Comparison of ENCODE assay signal across 20 cellular contexts in genomic region chr4:184470785-184471110, GRCh38. TPM values are rescaled to one million over a fixed set of nuclear protein-coding genes. Genes with fewer than 3 reads are reported as not detected.
DNase-seq lines count a peak whose midpoint lies in the region; ATAC-seq, FAIRE-seq and TF ChIP-seq lines count a peak whose summit lies in the region.
"Had no signal": no experiment of that assay in that cellular context is flagged by ENCODE, and none has a peak within 500 bp of the region (broad histone marks: within the 10 kb centered on the region; RNA-seq: fewer than 3 reads in every experiment).

No MANE protein-coding gene starts in this region.

- no peak overlapping the region for H3K4me3 ChIP-seq in BLaER1
- H3K4me3 ChIP-seq in GM12865 (ENCODE audit: low read depth, low read length): peak overlapping the region; percentile 83
- no peak overlapping the region for H3K4me3 ChIP-seq in mesenchymal stem cell (ENCODE audit: insufficient read depth in 1 of 2, low read depth in 1 of 2, low read length in 2 of 2)
- H3K4me3 ChIP-seq in vagina: no peak overlapping the region
- H3K4me3 ChIP-seq: stomach had no signal

- no peak overlapping the region for H2BK5ac ChIP-seq in mesenchymal stem cell (ENCODE audit: low read depth, low read length, poor library complexity, severe bottlenecking)

- H3K4me2 ChIP-seq in BLaER1 (peak overlapping the region; percentile 17; the same call in 1 of the 2 replicates), mesenchymal stem cell (ENCODE audit: low read length, poor library complexity, severe bottlenecking) (no peak overlapping the region)

- H3K27me3 ChIP-seq in BLaER1 (no peaks in the 10 kb centered on the region), mesenchymal stem cell (ENCODE audit: control insufficient read depth in 1 of 2, insufficient read depth in 1 of 2, low read length in 2 of 2) (no peaks in the 10 kb centered on the region), vagina (no peaks in the 10 kb centered on the region)
- H3K27me3 ChIP-seq: brain microvascular endothelial cell, stomach had no signal

- H3K36me3 Mint-ChIP-seq in activated T-helper 17 cell treated with anti-CD3 and anti-CD28 coated beads, Interleukin-2, amount 50 U/mL, for 72 hours (ENCODE audit: low read depth): peaks cover 62% of the 10 kb centered on the region

- WGBS in mesenchymal stem cell: no CpG with 5 or more reads among the region's 2 CpGs

- no peak for TF ChIP-seq POLR2A in vagina (IDR thresholded peaks at IDR 0.05)

- H3K9ac ChIP-seq in BLaER1 (no peak overlapping the region), mesenchymal stem cell (ENCODE audit: low read length) (peak overlapping the region; percentile 100)

- no peak overlapping the region for H2BK15ac ChIP-seq in mesenchymal stem cell (ENCODE audit: low read depth, poor library complexity, severe bottlenecking)

- no peak overlapping the region for H3K27ac ChIP-seq in BLaER1
- H3K27ac ChIP-seq in mesenchymal stem cell (ENCODE audit: low read length, poor library complexity, severe bottlenecking): no peak overlapping the region
- H3K27ac ChIP-seq in vagina: no peak overlapping the region
- H3K27ac ChIP-seq: brain microvascular endothelial cell had no signal

- no peak overlapping the region for H2BK12ac ChIP-seq in mesenchymal stem cell (ENCODE audit: low read length in 2 of 2)

- no peak overlapping the region for H3K4ac ChIP-seq in mesenchymal stem cell (ENCODE audit: low read depth in 1 of 2, low read length in 2 of 2)

- no peak overlapping the region for H3K14ac ChIP-seq in mesenchymal stem cell (ENCODE audit: low read length in 2 of 2)

- H3K4me1 Mint-ChIP-seq in activated T-helper 17 cell treated with anti-CD3 and anti-CD28 coated beads, Interleukin-2, amount 50 U/mL, for 72 hours: peaks cover 29% of the 10 kb centered on the region

- H3K18ac ChIP-seq in mesenchymal stem cell (ENCODE audit: low read depth in 1 of 2, low read length in 2 of 2): no peak overlapping the region

- no peak overlapping the region for H4K91ac ChIP-seq in mesenchymal stem cell (ENCODE audit: low read length)

- H3K4me1 ChIP-seq in BLaER1 (peaks cover 49% of the 10 kb centered on the region), mesenchymal stem cell (ENCODE audit: control insufficient read depth, insufficient read depth, low read depth, low read length) (peaks cover 3% of the 10 kb centered on the region), vagina (peaks cover 39% of the 10 kb centered on the region)
- H3K4me1 ChIP-seq: Caco-2 had no signal

- H3K27me3 Mint-ChIP-seq in activated T-helper 17 cell treated with anti-CD3 and anti-CD28 coated beads, Interleukin-2, amount 50 U/mL, for 72 hours: no peaks in the 10 kb centered on the region
- H3K27me3 Mint-ChIP-seq: activated CD4-positive, alpha-beta T cell treated with anti-CD3 and anti-CD28 coated beads for 36 hours; activated naive CD4-positive, alpha-beta T cell treated with anti-CD3 and anti-CD28 coated beads, Interleukin-2, amount 10 ng/mL, durations not matched to agents 7 days and 5 days had no signal

- peak overlapping the region; percentile 96 for H3K4me3 Mint-ChIP-seq in activated T-helper 17 cell treated with anti-CD3 and anti-CD28 coated beads, Interleukin-2, amount 50 U/mL, for 72 hours
- H3K4me3 Mint-ChIP-seq: activated naive CD4-positive, alpha-beta T cell treated with anti-CD3 and anti-CD28 coated beads, Interleukin-2, amount 10 ng/mL, durations not matched to agents 7 days and 5 days had no signal

- no peaks in the 10 kb centered on the region for H3K9me3 Mint-ChIP-seq in activated T-helper 17 cell treated with anti-CD3 and anti-CD28 coated beads, Interleukin-2, amount 50 U/mL, for 72 hours
- H3K9me3 Mint-ChIP-seq: activated naive CD4-positive, alpha-beta T cell treated with anti-CD3 and anti-CD28 coated beads, Interleukin-2, amount 10 ng/mL, durations not matched to agents 7 days and 5 days had no signal

- H3K27ac Mint-ChIP-seq in activated T-helper 17 cell treated with anti-CD3 and anti-CD28 coated beads, Interleukin-2, amount 50 U/mL, for 72 hours: no peak overlapping the region
- H3K27ac Mint-ChIP-seq: activated CD4-positive, alpha-beta T cell treated with anti-CD3 and anti-CD28 coated beads for 36 hours; activated naive CD4-positive, alpha-beta T cell treated with anti-CD3 and anti-CD28 coated beads, Interleukin-2, amount 10 ng/mL, durations not matched to agents 7 days and 5 days had no signal

- no peak overlapping the region for H2BK120ac ChIP-seq in mesenchymal stem cell (ENCODE audit: low read depth, low read length)

- no peak overlapping the region for H3K23ac ChIP-seq in mesenchymal stem cell (ENCODE audit: low read length in 2 of 2)

- no peak overlapping the region for H2AK5ac ChIP-seq in mesenchymal stem cell (ENCODE audit: low read length, severe bottlenecking)

- H3K9me3 ChIP-seq in BLaER1 (no peaks in the 10 kb centered on the region), mesenchymal stem cell (ENCODE audit: control insufficient read depth, low read length) (no peaks in the 10 kb centered on the region), vagina (no peaks in the 10 kb centered on the region)
- H3K9me3 ChIP-seq: Caco-2, stomach had no signal

- peaks cover 59% of the 10 kb centered on the region for H4K20me1 ChIP-seq in BLaER1

- no peak for FAIRE-seq in frontal cortex (lab: Jason Lieb, UNC)
- FAIRE-seq: GM12891, urothelium cell line had no signal

- H4K8ac ChIP-seq in mesenchymal stem cell (ENCODE audit: low read length): no peak overlapping the region

- TF ChIP-seq CTCF in GM12865 (IDR thresholded peaks at IDR 0.05; ENCODE audit: insufficient read depth, low read depth, low read length, missing control alignments) (no peak), vagina (IDR thresholded peaks at IDR 0.05) (no peak)

- H2AFZ ChIP-seq in mesenchymal stem cell (ENCODE audit: low read depth, low read length): no peak overlapping the region

- H3K79me1 ChIP-seq in mesenchymal stem cell (replicated peaks; ENCODE audit: low read length, poor library complexity, severe bottlenecking): peaks cover 25% of the 10 kb centered on the region

- H3K36me3 ChIP-seq in BLaER1 (peaks cover 18% of the 10 kb centered on the region; the same call in 1 of the 2 replicates), mesenchymal stem cell (ENCODE audit: control insufficient read depth in 1 of 2, insufficient read depth in 2 of 2, low read depth in 1 of 2, low read length in 2 of 2) (peaks cover 0 to 16% of the 10 kb centered on the region in 2 experiments), vagina (no peaks in the 10 kb centered on the region)
- H3K36me3 ChIP-seq: brain microvascular endothelial cell, stomach had no signal

- DNase-seq in GM12865 (ENCODE audit: low read depth) (no peak), mesenchymal stem cell (no peak), vagina (ENCODE audit: extremely low spot score in 2 of 2) (no peak), frontal cortex (ENCODE audit: low spot score in 2 of 2) (no peak), DMS153 (lab: John Stamatoyannopoulos, UW) (no peak)
- DNase-seq: activated CD4-positive, alpha-beta T cell treated with anti-CD3 and anti-CD28 coated beads for 36 hours; activated naive CD4-positive, alpha-beta T cell treated with anti-CD3 and anti-CD28 coated beads, Interleukin-2, amount 10 ng/mL, durations not matched to agents 7 days and 5 days; brain microvascular endothelial cell; Caco-2; glutamatergic neuron; mesendoderm; retina; SHP77; stomach; T-helper 9 cell had no signal

- ATAC-seq in activated T-helper 17 cell treated with anti-CD3 and anti-CD28 coated beads, Interleukin-2, amount 50 U/mL, for 72 hours (replicated peaks): no peak
- ATAC-seq in GM19452 (IDR thresholded peaks at IDR 0.05; ENCODE audit: unreplicated experiment): no peak
- ATAC-seq: activated CD4-positive, alpha-beta T cell treated with anti-CD3 and anti-CD28 coated beads for 36 hours had no signal

- intact Hi-C loops in vagina (cut with DNase I): loop anchor here (10.0 kb wide), 3 partner anchors 64 to 186 kb away; no protein-coding TSS in a partner anchor

RNA-seq across cellular contexts. Expression of gene IRF2, which starts 3.6 kb away (rescaled TPM):
- total RNA-seq in activated T-helper 17 cell treated with anti-CD3 and anti-CD28 coated beads, Interleukin-2, amount 50 U/mL, for 72 hours: 10 to 100 TPM; 48.1 to 61.7 TPM
- 30.5 TPM for polyA plus RNA-seq in mesenchymal stem cell (2013, experiment 1 of 2)
- polyA plus RNA-seq in mesenchymal stem cell (2013, experiment 2 of 2): 30.8 TPM
- 18.7 TPM for total RNA-seq in vagina
- 7.3 TPM for total RNA-seq in frontal cortex
